ENCODE assay signal across 7 cellular contexts in the genomic region with DNA sequence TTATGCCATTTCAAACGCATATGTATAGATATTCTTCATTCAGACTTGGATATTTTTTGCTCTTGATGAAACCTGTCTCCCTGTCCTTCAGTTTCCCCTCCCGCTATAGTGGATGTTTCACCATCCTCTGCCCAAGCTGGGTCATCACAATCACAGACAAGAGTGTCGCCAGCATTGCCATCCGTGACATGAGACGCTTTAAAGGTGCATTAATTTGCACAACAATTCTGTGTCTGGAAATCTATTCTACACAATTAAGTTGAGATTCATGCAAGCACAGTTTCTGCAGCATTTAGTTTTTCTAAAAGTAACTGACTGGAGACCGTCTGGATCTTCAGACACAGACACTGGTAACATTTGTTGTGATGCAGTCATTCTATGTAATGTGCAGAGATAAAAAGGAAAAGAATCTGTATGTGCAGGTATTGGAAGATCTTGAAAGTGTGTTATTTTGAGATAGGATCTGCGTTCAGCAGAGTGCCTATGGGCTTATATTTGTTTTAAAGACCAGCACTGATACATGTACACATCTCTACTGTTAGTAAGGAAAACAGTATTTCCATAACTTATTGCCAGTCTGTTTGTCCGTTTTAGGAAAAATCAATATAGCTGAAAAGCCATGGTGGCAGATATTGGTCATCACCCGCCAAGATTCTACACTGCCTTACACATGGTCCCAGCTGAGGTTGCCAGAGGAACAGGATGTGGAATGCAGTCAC. TPM values are rescaled to one million over a fixed set of nuclear protein-coding genes. Genes with fewer than 3 reads are reported as not detected.
"Had no signal": no experiment of that assay in that cellular context is flagged by ENCODE, and none has a peak within 500 bp of the region (broad histone marks: within the 10 kb centered on the region; RNA-seq: fewer than 3 reads in every experiment).

No MANE protein-coding gene starts in this region.

RNA-seq across cellular contexts. Expression of a gene that starts 8.3 kb away (rescaled TPM):
- total RNA-seq: body of pancreas, sciatic nerve, SK-MEL-5 had no signal

RNA-seq across cellular contexts. Expression of a gene that starts 32.5 kb away (rescaled TPM):
- total RNA-seq: activated CD4-positive, alpha-beta memory T cell treated with anti-CD3 and anti-CD28 coated beads for 36 hours; body of pancreas; dermis blood vessel endothelial cell; SK-MEL-5 had no signal

RNA-seq across cellular contexts. Expression of a gene that starts 57.5 kb away (rescaled TPM):
- total RNA-seq: activated CD4-positive, alpha-beta memory T cell treated with anti-CD3 and anti-CD28 coated beads for 36 hours; body of pancreas; cardiac septum; dermis blood vessel endothelial cell; renal cortical epithelial cell; SK-MEL-5 had no signal
